8 cellular contexts compared by ENCODE assay signal in the genomic region with DNA sequence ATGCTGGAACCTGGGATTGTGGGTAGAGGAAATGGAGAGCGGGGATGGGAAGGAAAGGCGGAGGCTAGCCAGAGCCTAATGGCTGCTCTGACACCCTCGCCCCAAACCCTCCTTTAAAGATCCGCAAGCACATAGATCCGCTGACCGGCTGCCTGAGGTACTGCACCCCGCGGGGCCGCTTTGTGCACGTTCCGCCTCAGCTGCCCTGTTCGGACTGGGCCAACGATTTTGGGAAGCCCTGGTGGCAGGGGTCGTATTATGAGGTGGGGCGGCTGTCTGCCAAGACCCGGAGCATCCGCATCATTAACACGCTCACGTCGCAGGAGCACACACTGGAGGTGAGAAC. TPM values are rescaled to one million over a fixed set of nuclear protein-coding genes. Genes with fewer than 3 reads are reported as not detected.
DNase-seq lines count a peak whose midpoint lies in the region; ATAC-seq, FAIRE-seq and TF ChIP-seq lines count a peak whose summit lies in the region.

No MANE protein-coding gene starts in this region.

- FAIRE-seq in endothelial cell of umbilical vein (lab: Jason Lieb, UNC), result no peak

- peak; percentile 44 for TF ChIP-seq CTCF in AG09319 (IDR thresholded peaks at IDR 0.05; ENCODE audit: low read depth, low read length)
- peak; percentile 24 to 33 for TF ChIP-seq CTCF in GM23338 (conservative IDR thresholded peaks at IDR 0.05; ENCODE audit: low read depth in 2 of 2)
- TF ChIP-seq CTCF in SU-DHL-6 (IDR thresholded peaks at IDR 0.05; ENCODE audit: insufficient read depth, low read length, poor library complexity, severe bottlenecking), result no peak
- peak; percentile 38 to 59 for TF ChIP-seq CTCF in endothelial cell of umbilical vein (IDR thresholded peaks at IDR 0.05; ENCODE audit: extremely low read depth in 1 of 2, insufficient read depth in 1 of 2, low read depth in 1 of 2, low read length in 2 of 2)

- no peaks in the 10 kb centered on the region; the same call in 1 of the 2 replicates for H3K36me3 ChIP-seq in GM23338 (ENCODE audit: insufficient read depth)
- no peaks in the 10 kb centered on the region for H3K36me3 ChIP-seq in SU-DHL-6 (ENCODE audit: low read length)
- H3K36me3 ChIP-seq in endothelial cell of umbilical vein (ENCODE audit: control insufficient read depth in 2 of 2, extremely low read depth in 1 of 2, insufficient read depth in 2 of 2, low read length in 2 of 2), result no peaks in the 10 kb centered on the region

- CTCF ChIA-PET in endothelial cell of umbilical vein (lab: Charles Lee), result interaction anchor here (0.6 to 2.0 kb wide), 5 partner anchors 24 to 132 kb away, joined by 3 to 11 read pairs (median 3); a partner anchor contains a TSS

- H3K4me3 ChIP-seq in GM23338 (peak overlapping the region; percentile 55), SU-DHL-6 (ENCODE audit: insufficient read depth, low read length, poor library complexity, severe bottlenecking) (peak overlapping the region; percentile 71), endothelial cell of umbilical vein (replicated peaks in 1 of 3; ENCODE audit: insufficient read depth in 1 of 3, low read depth in 1 of 3, low read length in 3 of 3) (peak overlapping the region; percentile 53 to 78 (median 54))

- peaks cover 39% of the 10 kb centered on the region for H3K4me1 ChIP-seq in GM23338 (ENCODE audit: insufficient read depth)
- H3K4me1 ChIP-seq in endothelial cell of umbilical vein (ENCODE audit: control insufficient read depth, extremely low read depth, insufficient read depth, low read length), result peaks cover 35% of the 10 kb centered on the region

- H2AFZ ChIP-seq in GM23338 (peak overlapping the region; percentile 15), SU-DHL-6 (ENCODE audit: low read depth, low read length, severe bottlenecking) (peak overlapping the region; percentile 62), endothelial cell of umbilical vein (ENCODE audit: low read depth, low read length) (peak overlapping the region; percentile 60)

- H3K9me2 ChIP-seq in GM23338 (ENCODE audit: insufficient read depth) (no peaks in the 10 kb centered on the region), SU-DHL-6 (replicated peaks; ENCODE audit: insufficient read depth, low read length) (no peaks in the 10 kb centered on the region)

- no peaks in the 10 kb centered on the region for H3K9me3 ChIP-seq in SU-DHL-6 (ENCODE audit: insufficient read depth, low read length)
- no peaks in the 10 kb centered on the region for H3K9me3 ChIP-seq in endothelial cell of umbilical vein (replicated peaks; ENCODE audit: control insufficient read depth, insufficient read depth, low read length)

- peaks cover 34% of the 10 kb centered on the region for H3K27me3 ChIP-seq in GM23338 (ENCODE audit: insufficient read depth)
- no peaks in the 10 kb centered on the region for H3K27me3 ChIP-seq in SU-DHL-6 (ENCODE audit: low read length)
- no peaks in the 10 kb centered on the region for H3K27me3 ChIP-seq in endothelial cell of umbilical vein (ENCODE audit: control insufficient read depth in 2 of 2, insufficient read depth in 2 of 2, low read length in 2 of 2)

- H3K27ac Mint-ChIP-seq in GM23338, result no peak overlapping the region; the same call in 1 of the 2 replicates
- H3K27ac Mint-ChIP-seq in stimulated activated memory B cell treated with anti-CD40 and anti-IgM and Interleukin-4, amounts not matched to agents 10 μg/mL and 1 μg/mL and 100 μg/mL, for 72 hours, result no peak overlapping the region

- H3K27me3 Mint-ChIP-seq in GM23338 (ENCODE audit: insufficient read depth, low read depth, poor library complexity), result peaks cover 1% of the 10 kb centered on the region
- no peaks in the 10 kb centered on the region for H3K27me3 Mint-ChIP-seq in stimulated activated memory B cell treated with anti-CD40 and anti-IgM and Interleukin-4, amounts not matched to agents 10 μg/mL and 1 μg/mL and 100 μg/mL, for 72 hours

- intact Hi-C loops in endothelial cell of umbilical vein (cut with micrococcal nuclease), result loop anchor here (5.0 to 10.0 kb wide), 2 partner anchors 621 to 834 kb away; a partner anchor contains a TSS

- peaks cover 20% of the 10 kb centered on the region for H3K4me1 Mint-ChIP-seq in GM23338
- H3K4me1 Mint-ChIP-seq in stimulated activated memory B cell treated with anti-CD40 and anti-IgM and Interleukin-4, amounts not matched to agents 10 μg/mL and 1 μg/mL and 100 μg/mL, for 72 hours, result peaks cover 8% of the 10 kb centered on the region

- H3K9ac ChIP-seq in SU-DHL-6 (ENCODE audit: low read length) (peak overlapping the region; percentile 86), endothelial cell of umbilical vein (replicated peaks; ENCODE audit: extremely low read depth, insufficient read depth, low read length) (peak overlapping the region; percentile 96)

- peaks cover 10% of the 10 kb centered on the region for H4K20me1 ChIP-seq in GM23338 (replicated peaks; ENCODE audit: insufficient read depth)
- H4K20me1 ChIP-seq in SU-DHL-6 (ENCODE audit: low read depth, low read length), result no peaks in the 10 kb centered on the region
- peaks cover 2% of the 10 kb centered on the region for H4K20me1 ChIP-seq in endothelial cell of umbilical vein (replicated peaks; ENCODE audit: control insufficient read depth, extremely low read depth, insufficient read depth, low read length)

- peaks cover 14% of the 10 kb centered on the region; the same call in 1 of the 2 replicates for H3F3A ChIP-seq in GM23338 (replicated peaks; ENCODE audit: low read depth)
- no peaks in the 10 kb centered on the region; the same call in 1 of the 2 replicates for H3F3A ChIP-seq in SU-DHL-6 (ENCODE audit: insufficient read depth)

- H3K4me2 ChIP-seq in GM23338 (peak overlapping the region; percentile 99), SU-DHL-6 (ENCODE audit: low read depth, low read length, poor library complexity, severe bottlenecking) (peak overlapping the region; percentile 87), endothelial cell of umbilical vein (ENCODE audit: insufficient read depth, low read length) (peak overlapping the region; percentile 92)

- TF ChIP-seq POLR2A in endothelial cell of umbilical vein (IDR thresholded peaks at IDR 0.05; ENCODE audit: low read depth, low read length) (peak; percentile 15), GM18505 (IDR thresholded peaks at IDR 0.05; ENCODE audit: borderline replicate concordance, extremely low read depth, insufficient read depth, insufficient read length) (no peak)

- peaks cover 7% of the 10 kb centered on the region for H3K79me2 ChIP-seq in GM23338 (replicated peaks; ENCODE audit: insufficient read depth)
- H3K79me2 ChIP-seq in SU-DHL-6 (ENCODE audit: insufficient read depth, low read length), result peaks cover 27% of the 10 kb centered on the region
- H3K79me2 ChIP-seq in endothelial cell of umbilical vein (ENCODE audit: control insufficient read depth, insufficient read depth, low read length), result peaks cover 2% of the 10 kb centered on the region

- no peak overlapping the region for H3K4me3 Mint-ChIP-seq in GM23338
- H3K4me3 Mint-ChIP-seq in stimulated activated memory B cell treated with anti-CD40 and anti-IgM and Interleukin-4, amounts not matched to agents 10 μg/mL and 1 μg/mL and 100 μg/mL, for 72 hours, result no peak overlapping the region

- ATAC-seq in GM23338, result peak; percentile 22
- ATAC-seq in stimulated activated memory B cell treated with anti-CD40 and anti-IgM and Interleukin-4, amounts not matched to agents 10 μg/mL and 1 μg/mL and 100 μg/mL, for 72 hours, result no peak
- ATAC-seq in GM18505 (IDR thresholded peaks at IDR 0.05; ENCODE audit: unreplicated experiment), result no peak

- H3K36me3 Mint-ChIP-seq in GM23338 (ENCODE audit: low read depth), result no peaks in the 10 kb centered on the region; the same call in 2 of the 3 replicates
- H3K36me3 Mint-ChIP-seq in stimulated activated memory B cell treated with anti-CD40 and anti-IgM and Interleukin-4, amounts not matched to agents 10 μg/mL and 1 μg/mL and 100 μg/mL, for 72 hours, result peaks cover 13% of the 10 kb centered on the region

- H3K9me1 ChIP-seq in endothelial cell of umbilical vein (replicated peaks; ENCODE audit: control insufficient read depth, extremely low read depth, insufficient read depth, low read length), result no peaks in the 10 kb centered on the region

- no peaks in the 10 kb centered on the region; the same call in 2 of the 3 replicates for H3K9me3 Mint-ChIP-seq in GM23338
- no peaks in the 10 kb centered on the region for H3K9me3 Mint-ChIP-seq in stimulated activated memory B cell treated with anti-CD40 and anti-IgM and Interleukin-4, amounts not matched to agents 10 μg/mL and 1 μg/mL and 100 μg/mL, for 72 hours

- BruUV-seq in endothelial cell of umbilical vein (replicated peaks; lab: Mats Ljungman, UMichigan), result no TSS peak

- POLR2A ChIA-PET in endothelial cell of umbilical vein (lab: Charles Lee), result no interaction called here

- H3K27ac ChIP-seq in GM23338 (ENCODE audit: low read depth) (no peak overlapping the region), SU-DHL-6 (ENCODE audit: low read depth, low read length) (peak overlapping the region; percentile 92), endothelial cell of umbilical vein (ENCODE audit: insufficient read depth, low read depth, low read length) (peak overlapping the region; percentile 96)

- dilution Hi-C loops in endothelial cell of umbilical vein (cut with MboI; ENCODE audit: extremely low pct_ligation_motif_present, low sequenced_read_pairs), result no loop called here

- no peak for DNase-seq in AG09319 (ENCODE audit: extremely low read depth, low read depth)
- peak; percentile 89 for DNase-seq in GM23338 (ENCODE audit: low spot score)
- DNase-seq in endothelial cell of umbilical vein (ENCODE audit: low read depth, low spot score), result peak; percentile 61
- peak; percentile 36 for DNase-seq in myocyte (ENCODE audit: low read depth)
- DNase-seq in occipital lobe (lab: John Stamatoyannopoulos, UW), result no peak

RNA-seq across cellular contexts. Expression of a gene that starts 0.7 kb away (rescaled TPM):
- 5.6 and 8.4 TPM in 2 replicates for total RNA-seq in GM23338 (2014; rRNA removed; shearing (Covaris generic))
- polyA plus RNA-seq in GM23338 (2016; fragmentation: Nextera tagmentation; extraction: Ambion mirVana) (2.7 and 3.5 TPM in 2 replicates), endothelial cell of umbilical vein (7.7 and 9.4 TPM in 2 replicates)
- total RNA-seq in endothelial cell of umbilical vein (16.8 and 18.1 TPM in 2 replicates), myocyte (4.0 and 4.3 TPM in 2 replicates), occipital lobe (14.2 TPM)
- polyA plus RNA-seq in endothelial cell of umbilical vein (2011; cell fraction: cytosol; rRNA removed), result 6.9 and 7.5 TPM in 2 replicates
- 13.0 and 15.9 TPM in 2 replicates for polyA plus RNA-seq in endothelial cell of umbilical vein (2011; cell fraction: nucleus; rRNA removed)
- 8.4 and 9.9 TPM in 2 replicates for polyA plus RNA-seq in endothelial cell of umbilical vein (2012)
- polyA minus RNA-seq in endothelial cell of umbilical vein, result 8.3 and 15.0 TPM in 2 replicates
- polyA minus RNA-seq in endothelial cell of umbilical vein (2011; cell fraction: cytosol; rRNA and poly(A)+ RNA removed), result 9.1 TPM
- polyA minus RNA-seq in endothelial cell of umbilical vein (2011; cell fraction: nucleus; rRNA and poly(A)+ RNA removed), result 7.2 and 8.7 TPM in 2 replicates
- 8.8 TPM for polyA plus RNA-seq in myocyte (2012)

RNA-seq across cellular contexts. Expression of a gene that starts 1.1 kb away (rescaled TPM):
- total RNA-seq in GM23338 (2014; rRNA removed; shearing (Covaris generic)), result 17.1 and 24.0 TPM in 2 replicates
- polyA plus RNA-seq in GM23338 (2016; fragmentation: Nextera tagmentation; extraction: Ambion mirVana) (74.8 and 78.5 TPM in 2 replicates), endothelial cell of umbilical vein (267 and 363 TPM in 2 replicates)
- total RNA-seq in endothelial cell of umbilical vein (119 TPM in 2 replicates), myocyte (37.7 and 54.8 TPM in 2 replicates), occipital lobe (20.1 TPM)
- polyA plus RNA-seq in endothelial cell of umbilical vein (2011; cell fraction: cytosol; rRNA removed), result 122 and 161 TPM in 2 replicates
- polyA plus RNA-seq in endothelial cell of umbilical vein (2011; cell fraction: nucleus; rRNA removed), result 57.9 and 63.9 TPM in 2 replicates
- polyA plus RNA-seq in endothelial cell of umbilical vein (2012), result 75.5 and 87.5 TPM in 2 replicates
- polyA minus RNA-seq in endothelial cell of umbilical vein, result 44.0 and 54.0 TPM in 2 replicates
- polyA minus RNA-seq in endothelial cell of umbilical vein (2011; cell fraction: cytosol; rRNA and poly(A)+ RNA removed), result 158 TPM
- 14.4 and 33.0 TPM in 2 replicates for polyA minus RNA-seq in endothelial cell of umbilical vein (2011; cell fraction: nucleus; rRNA and poly(A)+ RNA removed)
- polyA plus RNA-seq in myocyte (2012), result 155 TPM

RNA-seq across cellular contexts. Expression of a gene that starts 3.6 kb away (rescaled TPM):
- total RNA-seq in GM23338 (2014; rRNA removed; shearing (Covaris generic)), result 0.97 TPM in 1 of 2 replicates, not detected in the other
- polyA plus RNA-seq in GM23338 (2016; fragmentation: Nextera tagmentation; extraction: Ambion mirVana), result 0.43 and 0.58 TPM in 2 replicates
- total RNA-seq in endothelial cell of umbilical vein, result 39.2 and 53.4 TPM in 2 replicates
- 165 and 185 TPM in 2 replicates for polyA plus RNA-seq in endothelial cell of umbilical vein
- 106 and 108 TPM in 2 replicates for polyA plus RNA-seq in endothelial cell of umbilical vein (2011; cell fraction: cytosol; rRNA removed)
- polyA plus RNA-seq in endothelial cell of umbilical vein (2011; cell fraction: nucleus; rRNA removed), result 35.2 TPM in 2 replicates
- polyA plus RNA-seq in endothelial cell of umbilical vein (2012), result 15.7 and 18.9 TPM in 2 replicates
- polyA minus RNA-seq in endothelial cell of umbilical vein, result 17.3 and 23.4 TPM in 2 replicates
- polyA minus RNA-seq in endothelial cell of umbilical vein (2011; cell fraction: cytosol; rRNA and poly(A)+ RNA removed), result not detected
- polyA minus RNA-seq in endothelial cell of umbilical vein (2011; cell fraction: nucleus; rRNA and poly(A)+ RNA removed), result 9.3 and 9.6 TPM in 2 replicates
- total RNA-seq in myocyte, result 0.72 and 1.8 TPM in 2 replicates
- 1.3 TPM for polyA plus RNA-seq in myocyte (2012)
- 1.2 TPM for total RNA-seq in occipital lobe

RNA-seq across cellular contexts. Expression of a gene that starts 24.4 kb away (rescaled TPM):
- 1.4 and 1.8 TPM in 2 replicates for total RNA-seq in GM23338 (2014; rRNA removed; shearing (Covaris generic))
- 1.1 and 1.4 TPM in 2 replicates for polyA plus RNA-seq in GM23338 (2016; fragmentation: Nextera tagmentation; extraction: Ambion mirVana)
- 17.8 and 19.2 TPM in 2 replicates for total RNA-seq in endothelial cell of umbilical vein
- 1.8 and 2.0 TPM in 2 replicates for polyA plus RNA-seq in endothelial cell of umbilical vein
- 1.2 and 1.7 TPM in 2 replicates for polyA plus RNA-seq in endothelial cell of umbilical vein (2011; cell fraction: cytosol; rRNA removed)
- polyA plus RNA-seq in endothelial cell of umbilical vein (2011; cell fraction: nucleus; rRNA removed), result 9.3 and 13.0 TPM in 2 replicates
- 6.6 and 13.4 TPM in 2 replicates for polyA plus RNA-seq in endothelial cell of umbilical vein (2012)
- polyA minus RNA-seq in endothelial cell of umbilical vein, result 4.9 and 9.7 TPM in 2 replicates
- polyA minus RNA-seq in endothelial cell of umbilical vein (2011; cell fraction: cytosol; rRNA and poly(A)+ RNA removed), result 4.9 TPM
- polyA minus RNA-seq in endothelial cell of umbilical vein (2011; cell fraction: nucleus; rRNA and poly(A)+ RNA removed), result 22.5 and 24.4 TPM in 2 replicates
- total RNA-seq in myocyte, result 3.9 and 4.5 TPM in 2 replicates
- 14.2 TPM for polyA plus RNA-seq in myocyte (2012)
- 16.4 TPM for total RNA-seq in occipital lobe

RNA-seq across cellular contexts. Expression of a gene that starts 30.1 kb away (rescaled TPM):
- total RNA-seq in GM23338 (2014; rRNA removed; shearing (Covaris generic)), result 9.7 and 12.3 TPM in 2 replicates
- polyA plus RNA-seq in GM23338 (2016; fragmentation: Nextera tagmentation; extraction: Ambion mirVana) (2.9 and 3.0 TPM in 2 replicates), endothelial cell of umbilical vein (102 and 108 TPM in 2 replicates)
- total RNA-seq in endothelial cell of umbilical vein (185 and 189 TPM in 2 replicates), myocyte (104 and 140 TPM in 2 replicates), occipital lobe (337 TPM)
- polyA plus RNA-seq in endothelial cell of umbilical vein (2011; cell fraction: cytosol; rRNA removed), result 49.9 and 71.3 TPM in 2 replicates
- polyA plus RNA-seq in endothelial cell of umbilical vein (2011; cell fraction: nucleus; rRNA removed), result 282 and 317 TPM in 2 replicates
- 104 and 141 TPM in 2 replicates for polyA plus RNA-seq in endothelial cell of umbilical vein (2012)
- polyA minus RNA-seq in endothelial cell of umbilical vein, result 169 and 172 TPM in 2 replicates
- polyA minus RNA-seq in endothelial cell of umbilical vein (2011; cell fraction: cytosol; rRNA and poly(A)+ RNA removed), result 55.1 TPM
- polyA minus RNA-seq in endothelial cell of umbilical vein (2011; cell fraction: nucleus; rRNA and poly(A)+ RNA removed), result 98.9 and 110 TPM in 2 replicates
- 128 TPM for polyA plus RNA-seq in myocyte (2012)

Comparison
In these comparisons a context has a peak if more than half of its experiments do, and no peak if none do; other contexts are left out.
1. DNase-seq: peak in GM23338 (single experiment), endothelial cell of umbilical vein (single experiment) and myocyte (single experiment); none in AG09319 (single experiment) and occipital lobe (single experiment).
2. RNA of a gene that starts 3.6 kb away (total RNA-seq): 39.2 to 53.4 TPM in endothelial cell of umbilical vein; 1.2 TPM in occipital lobe (single experiment), 0.97 TPM in GM23338 and 0.72 to 1.8 TPM in myocyte; every median in the first group is over 10 times any median in the second.
3. Peak in every context shown above with its lines, with median percentiles within 50 percentile points of each other: H2AFZ ChIP-seq, H3K4me2 ChIP-seq and H3K4me3 ChIP-seq.